1 cellular context compared by ENCODE assay signal in the genomic region with DNA sequence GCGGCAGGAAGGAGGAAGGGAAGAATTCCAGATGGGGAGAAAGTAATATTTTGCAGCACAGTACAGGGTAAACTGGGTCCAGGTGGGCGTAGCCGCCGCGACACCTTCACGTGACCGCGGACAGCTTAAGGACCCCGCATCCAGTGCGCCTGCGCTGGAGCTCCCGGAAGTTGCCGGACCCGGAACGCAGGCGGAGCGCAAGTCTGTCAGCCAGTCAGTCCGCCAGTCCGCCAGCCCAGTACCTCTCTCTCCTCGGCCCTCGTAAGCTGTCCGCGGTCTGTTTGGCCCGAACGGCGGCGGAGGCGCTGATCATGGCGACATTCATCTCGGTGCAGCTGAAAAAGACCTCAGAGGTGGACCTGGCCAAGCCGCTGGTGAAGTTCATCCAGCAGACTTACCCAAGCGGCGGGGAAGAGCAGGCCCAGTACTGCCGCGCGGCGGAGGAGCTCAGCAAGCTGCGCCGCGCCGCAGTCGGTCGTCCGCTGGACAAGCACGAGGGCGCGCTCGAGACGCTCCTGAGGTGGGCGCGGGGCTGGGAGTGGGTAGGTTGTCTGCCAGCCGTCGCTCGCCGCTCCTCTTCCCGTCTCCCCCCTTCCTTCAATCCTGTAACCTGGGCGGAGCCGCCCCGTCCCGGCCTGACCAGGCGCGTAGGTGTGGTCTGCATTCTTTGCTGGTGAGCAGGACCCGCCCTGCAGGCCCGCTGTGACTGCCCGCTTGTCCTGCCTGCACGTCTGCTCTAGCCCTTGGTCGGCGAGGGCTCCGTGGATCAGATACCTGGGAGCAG.
A peak's percentile ranks its signal among the peaks of the same experiment; 100 is the strongest.
TF ChIP-seq lines count a peak whose summit lies in the region.

A gene with protein sequence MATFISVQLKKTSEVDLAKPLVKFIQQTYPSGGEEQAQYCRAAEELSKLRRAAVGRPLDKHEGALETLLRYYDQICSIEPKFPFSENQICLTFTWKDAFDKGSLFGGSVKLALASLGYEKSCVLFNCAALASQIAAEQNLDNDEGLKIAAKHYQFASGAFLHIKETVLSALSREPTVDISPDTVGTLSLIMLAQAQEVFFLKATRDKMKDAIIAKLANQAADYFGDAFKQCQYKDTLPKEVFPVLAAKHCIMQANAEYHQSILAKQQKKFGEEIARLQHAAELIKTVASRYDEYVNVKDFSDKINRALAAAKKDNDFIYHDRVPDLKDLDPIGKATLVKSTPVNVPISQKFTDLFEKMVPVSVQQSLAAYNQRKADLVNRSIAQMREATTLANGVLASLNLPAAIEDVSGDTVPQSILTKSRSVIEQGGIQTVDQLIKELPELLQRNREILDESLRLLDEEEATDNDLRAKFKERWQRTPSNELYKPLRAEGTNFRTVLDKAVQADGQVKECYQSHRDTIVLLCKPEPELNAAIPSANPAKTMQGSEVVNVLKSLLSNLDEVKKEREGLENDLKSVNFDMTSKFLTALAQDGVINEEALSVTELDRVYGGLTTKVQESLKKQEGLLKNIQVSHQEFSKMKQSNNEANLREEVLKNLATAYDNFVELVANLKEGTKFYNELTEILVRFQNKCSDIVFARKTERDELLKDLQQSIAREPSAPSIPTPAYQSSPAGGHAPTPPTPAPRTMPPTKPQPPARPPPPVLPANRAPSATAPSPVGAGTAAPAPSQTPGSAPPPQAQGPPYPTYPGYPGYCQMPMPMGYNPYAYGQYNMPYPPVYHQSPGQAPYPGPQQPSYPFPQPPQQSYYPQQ (plus strand): TSS at position 213 of the 784 bp plus-strand sequence. CDS start 99 bp downstream, at position 312.

TF ChIP-seq in K562, 482 proteins besides CTCF, POLR2A, EP300 and RAD21 (continued from another document):
- peak; percentile 40 for TF ChIP-seq JUND (IDR thresholded peaks at IDR 0.05; ENCODE audit: borderline replicate concordance, low read depth, low read length)
- no peak; the same call in 2 of the 3 replicates for TF ChIP-seq JUND (tag; IDR thresholded peaks at IDR 0.05; ENCODE audit: borderline replicate concordance, low read depth, low read length)
- TF ChIP-seq FOXK2 (conservative IDR thresholded peaks at IDR 0.05 in 1 of 2, IDR thresholded peaks at IDR 0.05 in 1 of 2; ENCODE audit: low read depth in 2 of 2): peak; percentile 77 to 85; a peak in 3 of 4 replicates
- peak; percentile 96 for TF ChIP-seq PCBP1 (IDR thresholded peaks at IDR 0.05; ENCODE audit: low read depth, low read length, poor library complexity, severe bottlenecking)
- TF ChIP-seq, protein P1, sequence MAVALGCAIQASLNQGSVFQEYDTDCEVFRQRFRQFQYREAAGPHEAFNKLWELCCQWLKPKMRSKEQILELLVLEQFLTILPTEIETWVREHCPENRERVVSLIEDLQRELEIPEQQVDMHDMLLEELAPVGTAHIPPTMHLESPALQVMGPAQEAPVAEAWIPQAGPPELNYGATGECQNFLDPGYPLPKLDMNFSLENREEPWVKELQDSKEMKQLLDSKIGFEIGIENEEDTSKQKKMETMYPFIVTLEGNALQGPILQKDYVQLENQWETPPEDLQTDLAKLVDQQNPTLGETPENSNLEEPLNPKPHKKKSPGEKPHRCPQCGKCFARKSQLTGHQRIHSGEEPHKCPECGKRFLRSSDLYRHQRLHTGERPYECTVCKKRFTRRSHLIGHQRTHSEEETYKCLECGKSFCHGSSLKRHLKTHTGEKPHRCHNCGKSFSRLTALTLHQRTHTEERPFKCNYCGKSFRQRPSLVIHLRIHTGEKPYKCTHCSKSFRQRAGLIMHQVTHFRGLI (CRISPR knock-in tag; IDR thresholded peaks at IDR 0.05): no peak
- peak; percentile 96 for TF ChIP-seq PHF20 (IDR thresholded peaks at IDR 0.05; ENCODE audit: partially characterized antibody)
- TF ChIP-seq MTA1 (IDR thresholded peaks at IDR 0.05; ENCODE audit: borderline replicate concordance): no peak
- TF ChIP-seq ZNF282 (CRISPR knock-in tag; IDR thresholded peaks at IDR 0.05): no peak
- TF ChIP-seq NFRKB (IDR thresholded peaks at IDR 0.05; ENCODE audit: low read depth): peak; percentile 73
- no peak for TF ChIP-seq ARID2 (IDR thresholded peaks at IDR 0.05)
- peak; percentile 39 for TF ChIP-seq SOX6 (IDR thresholded peaks at IDR 0.05)
- no peak for TF ChIP-seq TAL1 (IDR thresholded peaks at IDR 0.05)
- peak; percentile 87 for TF ChIP-seq MBD2 (IDR thresholded peaks at IDR 0.05; ENCODE audit: borderline replicate concordance, low read depth)
- peak; percentile 99 for TF ChIP-seq RBFOX2 (IDR thresholded peaks at IDR 0.05; ENCODE audit: low read depth, low read length)
- TF ChIP-seq, protein P2, sequence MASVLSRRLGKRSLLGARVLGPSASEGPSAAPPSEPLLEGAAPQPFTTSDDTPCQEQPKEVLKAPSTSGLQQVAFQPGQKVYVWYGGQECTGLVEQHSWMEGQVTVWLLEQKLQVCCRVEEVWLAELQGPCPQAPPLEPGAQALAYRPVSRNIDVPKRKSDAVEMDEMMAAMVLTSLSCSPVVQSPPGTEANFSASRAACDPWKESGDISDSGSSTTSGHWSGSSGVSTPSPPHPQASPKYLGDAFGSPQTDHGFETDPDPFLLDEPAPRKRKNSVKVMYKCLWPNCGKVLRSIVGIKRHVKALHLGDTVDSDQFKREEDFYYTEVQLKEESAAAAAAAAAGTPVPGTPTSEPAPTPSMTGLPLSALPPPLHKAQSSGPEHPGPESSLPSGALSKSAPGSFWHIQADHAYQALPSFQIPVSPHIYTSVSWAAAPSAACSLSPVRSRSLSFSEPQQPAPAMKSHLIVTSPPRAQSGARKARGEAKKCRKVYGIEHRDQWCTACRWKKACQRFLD (CRISPR knock-in tag; IDR thresholded peaks at IDR 0.05): peak; percentile 80
- TF ChIP-seq ZNF830 (CRISPR knock-in tag; IDR thresholded peaks at IDR 0.05): peak; percentile 83; the same call in 1 of the 2 replicates
- TF ChIP-seq ZNF444 (CRISPR knock-in tag; IDR thresholded peaks at IDR 0.05): no peak
- TF ChIP-seq ZEB2 (IDR thresholded peaks at IDR 0.05): peak; percentile 53; the same call in 1 of the 2 replicates
- no peak for TF ChIP-seq ZNF586 (CRISPR knock-in tag; conservative IDR thresholded peaks at IDR 0.05)
- TF ChIP-seq RBM22 (IDR thresholded peaks at IDR 0.05; ENCODE audit: low read depth, low read length, poor library complexity, severe bottlenecking): no peak
- TF ChIP-seq HDGF (IDR thresholded peaks at IDR 0.05): peak; percentile 55; the same call in 1 of the 2 replicates
- no peak for TF ChIP-seq TAF15 (IDR thresholded peaks at IDR 0.05; ENCODE audit: low read depth, low read length)
- peak in 1 of 2 experiments; percentile 59; a peak in 2 of 4 replicates for TF ChIP-seq FOXA3 (CRISPR knock-in tag; conservative IDR thresholded peaks at IDR 0.05 in 1 of 2, IDR thresholded peaks at IDR 0.05 in 1 of 2)
- TF ChIP-seq CBX5 (IDR thresholded peaks at IDR 0.05; ENCODE audit: borderline replicate concordance, low read depth): peak; percentile 86
- TF ChIP-seq PML (IDR thresholded peaks at IDR 0.05; ENCODE audit: low read length): peak; percentile 92
- peak; percentile 55 for TF ChIP-seq NFIC (IDR thresholded peaks at IDR 0.05)
- TF ChIP-seq RHOXF2B (CRISPR knock-in tag; conservative IDR thresholded peaks at IDR 0.05): no peak
- peak; percentile 70; the same call in 1 of the 2 replicates for TF ChIP-seq CBFB (CRISPR knock-in tag; IDR thresholded peaks at IDR 0.05)
- peak; percentile 61 for TF ChIP-seq NEUROD1 (IDR thresholded peaks at IDR 0.05; ENCODE audit: borderline replicate concordance, low read depth, low read length, partially characterized antibody)
- TF ChIP-seq DIDO1 (tag; IDR thresholded peaks at IDR 0.05; ENCODE audit: low read depth): peak; percentile 82
- TF ChIP-seq TFE3 (CRISPR knock-in tag; IDR thresholded peaks at IDR 0.05): peak; percentile 87
- TF ChIP-seq, protein P3, sequence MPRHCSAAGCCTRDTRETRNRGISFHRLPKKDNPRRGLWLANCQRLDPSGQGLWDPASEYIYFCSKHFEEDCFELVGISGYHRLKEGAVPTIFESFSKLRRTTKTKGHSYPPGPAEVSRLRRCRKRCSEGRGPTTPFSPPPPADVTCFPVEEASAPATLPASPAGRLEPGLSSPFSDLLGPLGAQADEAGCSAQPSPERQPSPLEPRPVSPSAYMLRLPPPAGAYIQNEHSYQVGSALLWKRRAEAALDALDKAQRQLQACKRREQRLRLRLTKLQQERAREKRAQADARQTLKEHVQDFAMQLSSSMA (CRISPR knock-in tag; IDR thresholded peaks at IDR 0.05): no peak
- TF ChIP-seq, protein P4, sequence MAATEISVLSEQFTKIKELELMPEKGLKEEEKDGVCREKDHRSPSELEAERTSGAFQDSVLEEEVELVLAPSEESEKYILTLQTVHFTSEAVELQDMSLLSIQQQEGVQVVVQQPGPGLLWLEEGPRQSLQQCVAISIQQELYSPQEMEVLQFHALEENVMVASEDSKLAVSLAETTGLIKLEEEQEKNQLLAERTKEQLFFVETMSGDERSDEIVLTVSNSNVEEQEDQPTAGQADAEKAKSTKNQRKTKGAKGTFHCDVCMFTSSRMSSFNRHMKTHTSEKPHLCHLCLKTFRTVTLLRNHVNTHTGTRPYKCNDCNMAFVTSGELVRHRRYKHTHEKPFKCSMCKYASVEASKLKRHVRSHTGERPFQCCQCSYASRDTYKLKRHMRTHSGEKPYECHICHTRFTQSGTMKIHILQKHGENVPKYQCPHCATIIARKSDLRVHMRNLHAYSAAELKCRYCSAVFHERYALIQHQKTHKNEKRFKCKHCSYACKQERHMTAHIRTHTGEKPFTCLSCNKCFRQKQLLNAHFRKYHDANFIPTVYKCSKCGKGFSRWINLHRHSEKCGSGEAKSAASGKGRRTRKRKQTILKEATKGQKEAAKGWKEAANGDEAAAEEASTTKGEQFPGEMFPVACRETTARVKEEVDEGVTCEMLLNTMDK (IDR thresholded peaks at IDR 0.05; ENCODE audit: borderline replicate concordance, insufficient read depth, low read depth, low read length, poor library complexity, severe bottlenecking): no peak
